Comparison of ENCODE assay signal across 14 cellular contexts in genomic region chr5:177369913-177370487, GRCh38. TPM values are rescaled to one million over a fixed set of nuclear protein-coding genes. Genes with fewer than 3 reads are reported as not detected.
DNase-seq lines count a peak whose midpoint lies in the region; ATAC-seq lines count a peak whose summit lies in the region.
"Had no signal": no experiment of that assay in that cellular context is flagged by ENCODE, and none has a peak within 500 bp of the region (broad histone marks: within the 10 kb centered on the region; RNA-seq: fewer than 3 reads in every experiment).

No MANE protein-coding gene starts in this region.

- H3K4me3 Mint-ChIP-seq in activated CD4-positive, alpha-beta T cell treated with anti-CD3 and anti-CD28 coated beads for 36 hours: no peak overlapping the region
- no peak overlapping the region for H3K4me3 Mint-ChIP-seq in activated CD4-positive, alpha-beta T cell treated with anti-CD3 and anti-CD28 coated beads, Interleukin-2, amount 10 ng/mL, durations not matched to agents 24 days and 14 days
- H3K4me3 Mint-ChIP-seq in activated T-helper 1 cell treated with anti-CD3 and anti-CD28 coated beads, Interleukin-12 subunit alpha, Interleukin-12 subunit beta, Interleukin-2, Interleukin-4 antibody, amounts not matched to agents 30 ng/mL and 10 ng/mL and 1 ng/mL, durations not matched to agents 14 hours and 24 hours and 36 hours: no peak overlapping the region
- H3K4me3 Mint-ChIP-seq: stimulated activated naive CD8-positive, alpha-beta T cell treated with anti-CD3 and anti-CD28 coated beads, Interleukin-15, Interleukin-2, amounts not matched to agents 100 ng/mL and 50 ng/mL, for 24 hours had no signal

- H3K36me3 Mint-ChIP-seq in activated CD4-positive, alpha-beta T cell treated with anti-CD3 and anti-CD28 coated beads for 36 hours (ENCODE audit: low read depth): peaks cover 35% of the 10 kb centered on the region
- peaks cover 44% of the 10 kb centered on the region for H3K36me3 Mint-ChIP-seq in activated CD4-positive, alpha-beta T cell treated with anti-CD3 and anti-CD28 coated beads, Interleukin-2, amount 10 ng/mL, durations not matched to agents 24 days and 14 days (ENCODE audit: low read depth)
- H3K36me3 Mint-ChIP-seq in activated T-helper 1 cell treated with anti-CD3 and anti-CD28 coated beads, Interleukin-12 subunit alpha, Interleukin-12 subunit beta, Interleukin-2, Interleukin-4 antibody, amounts not matched to agents 30 ng/mL and 10 ng/mL and 1 ng/mL, durations not matched to agents 14 hours and 24 hours and 36 hours (ENCODE audit: low read depth): peaks cover 28% of the 10 kb centered on the region

- no peaks in the 10 kb centered on the region for H3K9me3 Mint-ChIP-seq in activated CD4-positive, alpha-beta T cell treated with anti-CD3 and anti-CD28 coated beads for 36 hours (ENCODE audit: low read depth)
- no peaks in the 10 kb centered on the region for H3K9me3 Mint-ChIP-seq in activated CD4-positive, alpha-beta T cell treated with anti-CD3 and anti-CD28 coated beads, Interleukin-2, amount 10 ng/mL, durations not matched to agents 24 days and 14 days
- H3K9me3 Mint-ChIP-seq in activated T-helper 1 cell treated with anti-CD3 and anti-CD28 coated beads, Interleukin-12 subunit alpha, Interleukin-12 subunit beta, Interleukin-2, Interleukin-4 antibody, amounts not matched to agents 30 ng/mL and 10 ng/mL and 1 ng/mL, durations not matched to agents 14 hours and 24 hours and 36 hours: no peaks in the 10 kb centered on the region
- H3K9me3 Mint-ChIP-seq: activated T-cell treated with anti-CD3 and anti-CD28 coated beads, Interleukin-2, amount 50 U/mL, for 4 hours; stimulated activated naive CD8-positive, alpha-beta T cell treated with anti-CD3 and anti-CD28 coated beads, Interleukin-15, Interleukin-2, amounts not matched to agents 100 ng/mL and 50 ng/mL, for 24 hours had no signal

- H3K27ac Mint-ChIP-seq in activated CD4-positive, alpha-beta T cell treated with anti-CD3 and anti-CD28 coated beads for 36 hours: peak overlapping the region; percentile 63
- no peak overlapping the region for H3K27ac Mint-ChIP-seq in activated CD4-positive, alpha-beta T cell treated with anti-CD3 and anti-CD28 coated beads, Interleukin-2, amount 10 ng/mL, durations not matched to agents 24 days and 14 days
- H3K27ac Mint-ChIP-seq in activated T-helper 1 cell treated with anti-CD3 and anti-CD28 coated beads, Interleukin-12 subunit alpha, Interleukin-12 subunit beta, Interleukin-2, Interleukin-4 antibody, amounts not matched to agents 30 ng/mL and 10 ng/mL and 1 ng/mL, durations not matched to agents 14 hours and 24 hours and 36 hours: peak overlapping the region; percentile 34
- H3K27ac Mint-ChIP-seq: stimulated activated naive CD8-positive, alpha-beta T cell treated with anti-CD3 and anti-CD28 coated beads, Interleukin-15, Interleukin-2, amounts not matched to agents 100 ng/mL and 50 ng/mL, for 24 hours had no signal

- no peak for ATAC-seq in activated CD4-positive, alpha-beta T cell treated with anti-CD3 and anti-CD28 coated beads for 36 hours
- ATAC-seq in left lobe of liver (peak; percentile 6), HG03469 (IDR thresholded peaks at IDR 0.05; ENCODE audit: unreplicated experiment) (no peak)

- H3K27ac ChIP-seq in temporal lobe (ENCODE audit: low read depth, low read length): peak overlapping the region; percentile 15

- intact Hi-C loops in activated CD4-positive, alpha-beta T cell treated with anti-CD3 and anti-CD28 coated beads for 36 hours (cut with DNase I, micrococcal nuclease): no loop called here
- intact Hi-C loops in activated CD4-positive, alpha-beta T cell treated with anti-CD3 and anti-CD28 coated beads, Interleukin-2, amount 10 ng/mL, durations not matched to agents 24 days and 14 days (cut with micrococcal nuclease): loop anchor here (2.0 to 10.0 kb wide), 2 partner anchors 13 to 255 kb away; partner anchors contain the start of gene RGS14
- intact Hi-C loops in activated T-helper 1 cell treated with anti-CD3 and anti-CD28 coated beads, Interleukin-12 subunit alpha, Interleukin-12 subunit beta, Interleukin-2, Interleukin-4 antibody, amounts not matched to agents 30 ng/mL and 10 ng/mL and 1 ng/mL, durations not matched to agents 14 hours and 24 hours and 36 hours (cut with micrococcal nuclease): loop anchor here (1.0 kb wide), 1 partner anchor 19 kb away; the partner anchor contains the start of gene LMAN2
- intact Hi-C loops in head of caudate nucleus (cut with DNase I): no loop called here

- no peaks in the 10 kb centered on the region for H3K27me3 Mint-ChIP-seq in activated CD4-positive, alpha-beta T cell treated with anti-CD3 and anti-CD28 coated beads for 36 hours
- H3K27me3 Mint-ChIP-seq in activated CD4-positive, alpha-beta T cell treated with anti-CD3 and anti-CD28 coated beads, Interleukin-2, amount 10 ng/mL, durations not matched to agents 24 days and 14 days: no peaks in the 10 kb centered on the region
- H3K27me3 Mint-ChIP-seq in activated T-helper 1 cell treated with anti-CD3 and anti-CD28 coated beads, Interleukin-12 subunit alpha, Interleukin-12 subunit beta, Interleukin-2, Interleukin-4 antibody, amounts not matched to agents 30 ng/mL and 10 ng/mL and 1 ng/mL, durations not matched to agents 14 hours and 24 hours and 36 hours (ENCODE audit: insufficient read depth): peaks cover 2% of the 10 kb centered on the region
- H3K27me3 Mint-ChIP-seq: stimulated activated naive CD8-positive, alpha-beta T cell treated with anti-CD3 and anti-CD28 coated beads, Interleukin-15, Interleukin-2, amounts not matched to agents 100 ng/mL and 50 ng/mL, for 24 hours had no signal

- H3K4me1 Mint-ChIP-seq in activated CD4-positive, alpha-beta T cell treated with anti-CD3 and anti-CD28 coated beads for 36 hours: peaks cover 72% of the 10 kb centered on the region
- H3K4me1 Mint-ChIP-seq in activated CD4-positive, alpha-beta T cell treated with anti-CD3 and anti-CD28 coated beads, Interleukin-2, amount 10 ng/mL, durations not matched to agents 24 days and 14 days: peaks cover 47% of the 10 kb centered on the region
- peaks cover 58% of the 10 kb centered on the region for H3K4me1 Mint-ChIP-seq in activated T-helper 1 cell treated with anti-CD3 and anti-CD28 coated beads, Interleukin-12 subunit alpha, Interleukin-12 subunit beta, Interleukin-2, Interleukin-4 antibody, amounts not matched to agents 30 ng/mL and 10 ng/mL and 1 ng/mL, durations not matched to agents 14 hours and 24 hours and 36 hours (ENCODE audit: low read depth)

- DNase-seq in activated CD4-positive, alpha-beta T cell treated with anti-CD3 and anti-CD28 coated beads for 36 hours: no peak
- no peak for DNase-seq in activated CD4-positive, alpha-beta T cell treated with anti-CD3 and anti-CD28 coated beads, Interleukin-2, amount 10 ng/mL, durations not matched to agents 24 days and 14 days
- no peak for DNase-seq in activated T-helper 1 cell treated with anti-CD3 and anti-CD28 coated beads, Interleukin-12 subunit alpha, Interleukin-12 subunit beta, Interleukin-2, Interleukin-4 antibody, amounts not matched to agents 30 ng/mL and 10 ng/mL and 1 ng/mL, durations not matched to agents 14 hours and 24 hours and 36 hours (ENCODE audit: low spot score)
- peak; percentile 68 for DNase-seq in left lobe of liver (ENCODE audit: low spot score)
- no peak for DNase-seq in head of caudate nucleus
- DNase-seq in NCI-H1436 treated with DMSO at 0.1 percent for 48 hours (lab: John Stamatoyannopoulos, UW): no peak
- DNase-seq: activated T-cell treated with anti-CD3 and anti-CD28 coated beads, Interleukin-2, amount 50 U/mL, for 4 hours; DND-41 had no signal

- CTCF ChIA-PET in activated CD4-positive, alpha-beta T cell treated with anti-CD3 and anti-CD28 coated beads for 36 hours (lab: Charles Lee): interaction anchor here (0.8 to 7.3 kb wide), 18 partner anchors 9 to 132 kb away, joined by 3 to 65 read pairs (median 6); partner anchors contain the start of genes LMAN2, PDLIM7 and RGS14

- POLR2A ChIA-PET in activated CD4-positive, alpha-beta T cell treated with anti-CD3 and anti-CD28 coated beads for 36 hours (lab: Charles Lee): interaction anchor here (0.7 to 1.0 kb wide), 3 partner anchors 9 to 20 kb away, joined by 3 read pairs; no protein-coding TSS in a partner anchor

RNA-seq across cellular contexts. Expression of gene RGS14, which starts 12.3 kb away (rescaled TPM):
- total RNA-seq in activated CD4-positive, alpha-beta T cell treated with anti-CD3 and anti-CD28 coated beads for 36 hours: 10 to 100 TPM; 43.8 to 62.0 TPM
- 45.3 and 49.3 TPM in 2 replicates for total RNA-seq in activated CD4-positive, alpha-beta T cell treated with anti-CD3 and anti-CD28 coated beads, Interleukin-2, amount 10 ng/mL, durations not matched to agents 24 days and 14 days
- total RNA-seq in activated T-helper 1 cell treated with anti-CD3 and anti-CD28 coated beads, Interleukin-12 subunit alpha, Interleukin-12 subunit beta, Interleukin-2, Interleukin-4 antibody, amounts not matched to agents 30 ng/mL and 10 ng/mL and 1 ng/mL, durations not matched to agents 14 hours and 24 hours and 36 hours: 37.8 and 41.3 TPM in 2 replicates
- total RNA-seq in left lobe of liver (34.6 TPM), temporal lobe (3.4 TPM)

RNA-seq across cellular contexts. Expression of gene SLC34A1, which starts 14.2 kb away (rescaled TPM):
- total RNA-seq in activated CD4-positive, alpha-beta T cell treated with anti-CD3 and anti-CD28 coated beads for 36 hours: under 1 TPM in 1 of 2 experiments, not detected in 1; 0.14 TPM
- not detected in 2 replicates for total RNA-seq in activated CD4-positive, alpha-beta T cell treated with anti-CD3 and anti-CD28 coated beads, Interleukin-2, amount 10 ng/mL, durations not matched to agents 24 days and 14 days
- total RNA-seq in activated T-helper 1 cell treated with anti-CD3 and anti-CD28 coated beads, Interleukin-12 subunit alpha, Interleukin-12 subunit beta, Interleukin-2, Interleukin-4 antibody, amounts not matched to agents 30 ng/mL and 10 ng/mL and 1 ng/mL, durations not matched to agents 14 hours and 24 hours and 36 hours: 0.26 TPM in 1 of 2 replicates, not detected in the other
- total RNA-seq in left lobe of liver (3.0 TPM), temporal lobe (not detected)
- total RNA-seq: activated T-cell treated with anti-CD3 and anti-CD28 coated beads, Interleukin-2, amount 50 U/mL, for 4 hours; osteocyte; Right ventricle myocardium superior had no signal

RNA-seq across cellular contexts. Expression of gene LMAN2, which starts 18.5 kb away (rescaled TPM):
- total RNA-seq in activated CD4-positive, alpha-beta T cell treated with anti-CD3 and anti-CD28 coated beads for 36 hours: 10 to 100 TPM; 74.5 to 92.1 TPM
- total RNA-seq in activated CD4-positive, alpha-beta T cell treated with anti-CD3 and anti-CD28 coated beads, Interleukin-2, amount 10 ng/mL, durations not matched to agents 24 days and 14 days: 105 and 108 TPM in 2 replicates
- 108 and 118 TPM in 2 replicates for total RNA-seq in activated T-helper 1 cell treated with anti-CD3 and anti-CD28 coated beads, Interleukin-12 subunit alpha, Interleukin-12 subunit beta, Interleukin-2, Interleukin-4 antibody, amounts not matched to agents 30 ng/mL and 10 ng/mL and 1 ng/mL, durations not matched to agents 14 hours and 24 hours and 36 hours
- total RNA-seq in left lobe of liver (162 TPM), temporal lobe (85.3 TPM)

RNA-seq across cellular contexts. Expression of gene PFN3, which starts 30.5 kb away (rescaled TPM):
- not detected for total RNA-seq in activated CD4-positive, alpha-beta T cell treated with anti-CD3 and anti-CD28 coated beads for 36 hours
- not detected in 2 replicates for total RNA-seq in activated CD4-positive, alpha-beta T cell treated with anti-CD3 and anti-CD28 coated beads, Interleukin-2, amount 10 ng/mL, durations not matched to agents 24 days and 14 days
- total RNA-seq in activated T-helper 1 cell treated with anti-CD3 and anti-CD28 coated beads, Interleukin-12 subunit alpha, Interleukin-12 subunit beta, Interleukin-2, Interleukin-4 antibody, amounts not matched to agents 30 ng/mL and 10 ng/mL and 1 ng/mL, durations not matched to agents 14 hours and 24 hours and 36 hours: not detected in 2 replicates
- total RNA-seq in left lobe of liver (not detected), temporal lobe (0.74 TPM)
- total RNA-seq: A172; activated T-cell treated with anti-CD3 and anti-CD28 coated beads, Interleukin-2, amount 50 U/mL, for 4 hours; osteocyte; Right ventricle myocardium superior had no signal

RNA-seq across cellular contexts. Expression of gene F12, which starts 39.4 kb away (rescaled TPM):
- 1 to 10 TPM; 3.4 to 4.9 TPM for total RNA-seq in activated CD4-positive, alpha-beta T cell treated with anti-CD3 and anti-CD28 coated beads for 36 hours
- total RNA-seq in activated CD4-positive, alpha-beta T cell treated with anti-CD3 and anti-CD28 coated beads, Interleukin-2, amount 10 ng/mL, durations not matched to agents 24 days and 14 days: 2.7 and 2.8 TPM in 2 replicates
- 1.3 and 2.2 TPM in 2 replicates for total RNA-seq in activated T-helper 1 cell treated with anti-CD3 and anti-CD28 coated beads, Interleukin-12 subunit alpha, Interleukin-12 subunit beta, Interleukin-2, Interleukin-4 antibody, amounts not matched to agents 30 ng/mL and 10 ng/mL and 1 ng/mL, durations not matched to agents 14 hours and 24 hours and 36 hours
- 292 TPM for total RNA-seq in left lobe of liver
- 2.7 TPM for total RNA-seq in temporal lobe
- total RNA-seq: Right ventricle myocardium superior had no signal

Comparison
In these comparisons a context has a peak if more than half of its experiments do, and no peak if none do; other contexts are left out.
1. intact Hi-C loops: an anchor here in activated CD4-positive, alpha-beta T cell treated with anti-CD3 and anti-CD28 coated beads, Interleukin-2, amount 10 ng/mL, durations not matched to agents 24 days and 14 days (2.0 to 10.0 kb wide) and activated T-helper 1 cell treated with anti-CD3 and anti-CD28 coated beads, Interleukin-12 subunit alpha, Interleukin-12 subunit beta, Interleukin-2, Interleukin-4 antibody, amounts not matched to agents 30 ng/mL and 10 ng/mL and 1 ng/mL, durations not matched to agents 14 hours and 24 hours and 36 hours (1.0 kb wide); none called in activated CD4-positive, alpha-beta T cell treated with anti-CD3 and anti-CD28 coated beads for 36 hours and head of caudate nucleus.